ENCODE assay signal across 8 cellular contexts in the genomic region with DNA sequence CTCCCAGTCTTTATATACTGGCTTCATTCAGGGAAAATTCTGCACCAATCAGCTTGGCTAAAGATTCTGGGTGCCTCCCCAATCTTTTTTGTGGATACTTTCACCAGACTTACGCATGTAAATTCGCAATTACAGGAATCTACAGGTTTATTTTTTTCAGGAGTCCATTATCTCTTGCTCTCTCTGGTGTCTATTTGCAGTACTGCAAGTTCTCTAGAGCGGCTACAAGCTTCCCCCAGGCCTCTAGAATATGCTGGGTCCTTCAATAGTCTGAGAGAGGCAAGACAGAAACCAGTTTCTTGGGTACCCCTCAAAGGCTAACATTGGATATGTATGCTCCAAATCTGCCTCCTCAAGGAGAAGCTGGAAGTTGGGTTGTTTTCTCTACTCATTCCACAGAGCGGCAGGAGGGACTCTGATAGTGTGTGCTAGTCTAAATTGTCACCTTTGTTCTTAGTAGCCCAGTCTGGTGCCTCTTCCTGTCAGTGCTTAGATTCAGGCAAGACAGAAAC. TPM values are rescaled to one million over a fixed set of nuclear protein-coding genes. Genes with fewer than 3 reads are reported as not detected.
DNase-seq lines count a peak whose midpoint lies in the region; ATAC-seq and TF ChIP-seq lines count a peak whose summit lies in the region.

No MANE protein-coding gene starts in this region.

- peaks cover 2% of the 10 kb centered on the region for H3K36me3 Mint-ChIP-seq in effector memory CD8-positive, alpha-beta T cell (ENCODE audit: insufficient read depth)

- peak overlapping the region; percentile 28 to 30 for H3K27ac Mint-ChIP-seq in effector memory CD8-positive, alpha-beta T cell

- peak; percentile 65 for DNase-seq in H7
- peak; percentile 2 to 11 for DNase-seq in SHP77 (lab: John Stamatoyannopoulos, UW)
- peak in 1 of 3 experiments; percentile 21 for DNase-seq in effector memory CD8-positive, alpha-beta T cell
- no peak for DNase-seq in retinal pigment epithelial cell (ENCODE audit: low read depth)
- DNase-seq in NCI-H774 (lab: John Stamatoyannopoulos, UW) = no peak
- DNase-seq in GDM1 (lab: John Stamatoyannopoulos, UW) = no peak
- no peak for DNase-seq in epidermal melanocyte (ENCODE audit: insufficient read length, low spot score)

- H3K4me3 ChIP-seq in H7 (ENCODE audit: insufficient read depth, low read depth, low read length) (no peak overlapping the region), retinal pigment epithelial cell (ENCODE audit: low read length) (no peak overlapping the region)

- H3K36me3 ChIP-seq in H7 (replicated peaks; ENCODE audit: control insufficient read depth, insufficient read depth, low read length) = no peaks in the 10 kb centered on the region

- peak; percentile 74 for TF ChIP-seq CTCF in C4-2B (conservative IDR thresholded peaks at IDR 0.05)
- TF ChIP-seq CTCF in retinal pigment epithelial cell (conservative IDR thresholded peaks at IDR 0.05; ENCODE audit: low read depth, low read length) = peak; percentile 60

- H3K27me3 Mint-ChIP-seq in effector memory CD8-positive, alpha-beta T cell = no peaks in the 10 kb centered on the region

- no peak overlapping the region for H3K4me3 Mint-ChIP-seq in effector memory CD8-positive, alpha-beta T cell

- H3K9me3 Mint-ChIP-seq in effector memory CD8-positive, alpha-beta T cell = no peaks in the 10 kb centered on the region

- H3K4me1 Mint-ChIP-seq in effector memory CD8-positive, alpha-beta T cell (ENCODE audit: low read depth in 2 of 2) = peaks cover 6 to 11% of the 10 kb centered on the region in 2 donors

- peak; percentile 85 for ATAC-seq in effector memory CD8-positive, alpha-beta T cell (replicated peaks)

- H3K27ac ChIP-seq in C4-2B = no peak overlapping the region

- H3K27me3 ChIP-seq in H7 (ENCODE audit: control insufficient read depth, insufficient read depth, low read length) = peaks cover 16% of the 10 kb centered on the region

RNA-seq across cellular contexts. Expression of a gene that starts 58.5 kb away (rescaled TPM):
- not detected in 2 replicates for total RNA-seq in H7 (2014; rRNA removed; shearing (Covaris generic))

Comparison
In these comparisons a context has a peak if more than half of its experiments do, and no peak if none do; other contexts are left out.
1. DNase-seq: peak in H7 (single experiment) and SHP77 (2 of 2); none in retinal pigment epithelial cell (single experiment), NCI-H774 (single experiment), GDM1 (single experiment) and epidermal melanocyte (single experiment).